ENCODE assay signal across 8 cellular contexts in genomic region chr13:20702945-20703784, GRCh38. TPM values are rescaled to one million over a fixed set of nuclear protein-coding genes. Genes with fewer than 3 reads are reported as not detected.
DNase-seq lines count a peak whose midpoint lies in the region; ATAC-seq, FAIRE-seq and TF ChIP-seq lines count a peak whose summit lies in the region.

Gene IL17D, plus strand, starts transcription at chr13:20703699. Its CDS starts 303 bp downstream, at chr13:20704002.

- TF ChIP-seq CTCF in colonic mucosa (IDR thresholded peaks at IDR 0.05) (no peak), lower lobe of right lung (IDR thresholded peaks at IDR 0.05) (no peak)

- intact Hi-C loops in colonic mucosa (cut with DNase I) (no loop called here), lower lobe of right lung (cut with DNase I) (no loop called here)

- H3K36me3 ChIP-seq in CD4-positive, CD25-positive, alpha-beta regulatory T cell (ENCODE audit: control insufficient read depth, insufficient read depth, low read length) = no peaks in the 10 kb centered on the region
- H3K36me3 ChIP-seq in colonic mucosa (no peaks in the 10 kb centered on the region), lower lobe of right lung (no peaks in the 10 kb centered on the region)

- peaks cover 50% of the 10 kb centered on the region for H3K27me3 Mint-ChIP-seq in CD4-positive, CD25-positive, alpha-beta regulatory T cell
- peaks cover 20% of the 10 kb centered on the region for H3K27me3 Mint-ChIP-seq in stimulated activated memory B cell treated with anti-CD40 and anti-IgM and Interleukin-4, amounts not matched to agents 10 μg/mL and 1 μg/mL and 100 μg/mL, for 72 hours

- no peaks in the 10 kb centered on the region for H3K36me3 Mint-ChIP-seq in CD4-positive, CD25-positive, alpha-beta regulatory T cell
- H3K36me3 Mint-ChIP-seq in stimulated activated memory B cell treated with anti-CD40 and anti-IgM and Interleukin-4, amounts not matched to agents 10 μg/mL and 1 μg/mL and 100 μg/mL, for 72 hours = no peaks in the 10 kb centered on the region

- H3K9me3 ChIP-seq in CD4-positive, CD25-positive, alpha-beta regulatory T cell (ENCODE audit: control insufficient read depth in 2 of 2, low read length in 2 of 2) = no peaks in the 10 kb centered on the region
- no peaks in the 10 kb centered on the region for H3K9me3 ChIP-seq in colonic mucosa
- H3K9me3 ChIP-seq in lower lobe of right lung = no peaks in the 10 kb centered on the region

- peaks cover 3 to 14% (median 11%) of the 10 kb centered on the region in 4 donors for H3K4me1 Mint-ChIP-seq in CD4-positive, CD25-positive, alpha-beta regulatory T cell
- peaks cover 8% of the 10 kb centered on the region for H3K4me1 Mint-ChIP-seq in stimulated activated memory B cell treated with anti-CD40 and anti-IgM and Interleukin-4, amounts not matched to agents 10 μg/mL and 1 μg/mL and 100 μg/mL, for 72 hours

- peak within 1 kb of the TSS; percentile 84 to 95 (median 90) for H3K4me3 Mint-ChIP-seq in CD4-positive, CD25-positive, alpha-beta regulatory T cell
- peak within 1 kb of the TSS; percentile 97 for H3K4me3 Mint-ChIP-seq in stimulated activated memory B cell treated with anti-CD40 and anti-IgM and Interleukin-4, amounts not matched to agents 10 μg/mL and 1 μg/mL and 100 μg/mL, for 72 hours

- H3K27me3 ChIP-seq in CD4-positive, CD25-positive, alpha-beta regulatory T cell (ENCODE audit: control insufficient read depth, insufficient read depth, low read length) = peaks cover 28% of the 10 kb centered on the region
- H3K27me3 ChIP-seq in colonic mucosa (no peaks in the 10 kb centered on the region), lower lobe of right lung (ENCODE audit: low read depth) (peaks cover 7% of the 10 kb centered on the region)

- H3K27ac Mint-ChIP-seq in CD4-positive, CD25-positive, alpha-beta regulatory T cell = peak within 1 kb of the TSS; percentile 62 to 80 (median 66)
- peak within 1 kb of the TSS; percentile 83 for H3K27ac Mint-ChIP-seq in stimulated activated memory B cell treated with anti-CD40 and anti-IgM and Interleukin-4, amounts not matched to agents 10 μg/mL and 1 μg/mL and 100 μg/mL, for 72 hours

- peak; percentile 45 for FAIRE-seq in GM19239 (lab: Jason Lieb, UNC)

- ATAC-seq in CD4-positive, CD25-positive, alpha-beta regulatory T cell (ENCODE audit: low read depth in 2 of 2) = peak in 1 of 2 donors; percentile 5
- ATAC-seq in HG03432 (IDR thresholded peaks at IDR 0.05; ENCODE audit: unreplicated experiment) (peak; percentile 46), lower lobe of right lung (peak; percentile 47 to 49)
- ATAC-seq in stimulated activated memory B cell treated with anti-CD40 and anti-IgM and Interleukin-4, amounts not matched to agents 10 μg/mL and 1 μg/mL and 100 μg/mL, for 72 hours = peak; percentile 43

- no peak within 1 kb of the TSS for H3K27ac ChIP-seq in CD4-positive, CD25-positive, alpha-beta regulatory T cell (ENCODE audit: insufficient read depth, low read length, poor library complexity, severe bottlenecking)
- H3K27ac ChIP-seq in colonic mucosa (no peak within 1 kb of the TSS), lower lobe of right lung (peak within 1 kb of the TSS; percentile 49)

- DNase-seq in CD4-positive, CD25-positive, alpha-beta regulatory T cell = peak; percentile 7 to 41 (median 37)
- DNase-seq in GM19239 (ENCODE audit: insufficient read length, low spot score) (peak; percentile 63), UCSD-AML1 (lab: John Stamatoyannopoulos, UW; ENCODE audit: unreplicated experiment) (peak; percentile 62), colonic mucosa (peak; percentile 44), lower lobe of right lung (peak; percentile 55), HPDE6-E6E7 (ENCODE audit: extremely low spot score) (no peak)

- H3K9ac ChIP-seq in colonic mucosa (ENCODE audit: low read depth in 2 of 2, low read length in 2 of 2) = peak within 1 kb of the TSS; percentile 78 to 80

- H3K4me3 ChIP-seq in CD4-positive, CD25-positive, alpha-beta regulatory T cell (ENCODE audit: low read depth, low read length) = peak within 1 kb of the TSS; percentile 39
- H3K4me3 ChIP-seq in colonic mucosa (peak within 1 kb of the TSS; percentile 58), lower lobe of right lung (peak within 1 kb of the TSS; percentile 73)

- peaks cover 0 to 5% (median 0%) of the 10 kb centered on the region in 7 donors for H3K9me3 Mint-ChIP-seq in CD4-positive, CD25-positive, alpha-beta regulatory T cell
- no peaks in the 10 kb centered on the region for H3K9me3 Mint-ChIP-seq in stimulated activated memory B cell treated with anti-CD40 and anti-IgM and Interleukin-4, amounts not matched to agents 10 μg/mL and 1 μg/mL and 100 μg/mL, for 72 hours

- H3K4me1 ChIP-seq in CD4-positive, CD25-positive, alpha-beta regulatory T cell (ENCODE audit: control insufficient read depth, insufficient read depth, low read length, poor library complexity, severe bottlenecking) = peaks cover 12% of the 10 kb centered on the region
- no peaks in the 10 kb centered on the region for H3K4me1 ChIP-seq in colonic mucosa
- H3K4me1 ChIP-seq in lower lobe of right lung = peaks cover 15% of the 10 kb centered on the region

RNA-seq across cellular contexts. Expression of gene IL17D, which starts in this region (rescaled TPM):
- not detected for total RNA-seq in CD4-positive, CD25-positive, alpha-beta regulatory T cell
- under 1 TPM in 3 of 4 donors, not detected in 1; 0.11 to 0.21 (median 0.17) TPM for polyA plus RNA-seq in CD4-positive, CD25-positive, alpha-beta regulatory T cell
- total RNA-seq in colonic mucosa (under 1 TPM; 0.49 to 0.93 TPM), lower lobe of right lung (1.5 TPM)

Comparison
In these comparisons a context has a peak if more than half of its experiments do, and no peak if none do; other contexts are left out.
1. Peak in DNase-seq and H3K4me3 ChIP-seq in CD4-positive, CD25-positive, alpha-beta regulatory T cell; RNA of the gene not detected or under 1 TPM.
2. Peak in DNase-seq, H3K4me3 ChIP-seq and H3K9ac ChIP-seq in colonic mucosa; RNA of the gene not detected or under 1 TPM.